In genomic region chr3:15305366-15305844, GRCh38 we compare ENCODE assay signal across 9 cellular contexts. TPM values are rescaled to one million over a fixed set of nuclear protein-coding genes. Genes with fewer than 3 reads are reported as not detected.
A peak's percentile ranks its signal among the peaks of the same experiment; 100 is the strongest.
DNase-seq lines count a peak whose midpoint lies in the region; ATAC-seq and TF ChIP-seq lines count a peak whose summit lies in the region.
"Had no signal": no experiment of that assay in that cellular context is flagged by ENCODE, and none has a peak within 500 bp of the region (broad histone marks: within the 10 kb centered on the region; RNA-seq: fewer than 3 reads in every experiment).

No MANE protein-coding gene starts in this region.

- peaks cover 54% of the 10 kb centered on the region for H3K4me1 Mint-ChIP-seq in CD8-positive, alpha-beta T cell (ENCODE audit: low read depth)
- peaks cover 59% of the 10 kb centered on the region for H3K4me1 Mint-ChIP-seq in mesothelial cell of epicardium

- CTCF ChIA-PET in CD8-positive, alpha-beta T cell (lab: Charles Lee) = interaction anchor here (0.9 to 1.8 kb wide), 5 partner anchors 15 to 38 kb away, joined by 3 to 7 read pairs (median 6); partner anchors contain the start of gene SH3BP5

- no peaks in the 10 kb centered on the region for H3K9me3 ChIP-seq in CD8-positive, alpha-beta T cell (ENCODE audit: low read length)
- H3K9me3 ChIP-seq in HUES6 (ENCODE audit: control insufficient read depth, insufficient read depth, low read depth, low read length) (no peaks in the 10 kb centered on the region), colonic mucosa (no peaks in the 10 kb centered on the region)

- ATAC-seq in CD8-positive, alpha-beta T cell = peak; percentile 45
- no peak for ATAC-seq in activated naive CD4-positive, alpha-beta T cell treated with anti-CD3 and anti-CD28 coated beads, Interleukin-2, amount 50 U/mL, for 72 hours

- no peak for TF ChIP-seq CTCF in CD8-positive, alpha-beta T cell (IDR thresholded peaks at IDR 0.05)
- peak; percentile 63 for TF ChIP-seq CTCF in brain microvascular endothelial cell (IDR thresholded peaks at IDR 0.05; ENCODE audit: low read depth, low read length, missing control alignments)
- TF ChIP-seq CTCF in mesothelial cell of epicardium (IDR thresholded peaks at IDR 0.05; ENCODE audit: unreplicated experiment) = peak; percentile 83
- no peak for TF ChIP-seq CTCF in colonic mucosa (IDR thresholded peaks at IDR 0.05)

- no peaks in the 10 kb centered on the region for H3K27me3 ChIP-seq in CD8-positive, alpha-beta T cell (ENCODE audit: insufficient read depth, low read length)
- H3K27me3 ChIP-seq in HUES6 (ENCODE audit: control insufficient read depth, insufficient read depth, low read length) (no peaks in the 10 kb centered on the region), brain microvascular endothelial cell (replicated peaks) (no peaks in the 10 kb centered on the region), colonic mucosa (no peaks in the 10 kb centered on the region)

- no peaks in the 10 kb centered on the region for H3K9me3 Mint-ChIP-seq in CD8-positive, alpha-beta T cell
- H3K9me3 Mint-ChIP-seq in mesothelial cell of epicardium = no peaks in the 10 kb centered on the region
- peaks cover 0 to 5% of the 10 kb centered on the region in 2 donors for H3K9me3 Mint-ChIP-seq in activated naive CD4-positive, alpha-beta T cell treated with anti-CD3 and anti-CD28 coated beads, Interleukin-2, amount 50 U/mL, for 72 hours

- POLR2A ChIA-PET in CD8-positive, alpha-beta T cell (lab: Charles Lee) = no interaction called here

- H3K27ac Mint-ChIP-seq in CD8-positive, alpha-beta T cell = peak overlapping the region; percentile 33
- H3K27ac Mint-ChIP-seq in mesothelial cell of epicardium = peak overlapping the region; percentile 91
- H3K27ac Mint-ChIP-seq in activated naive CD4-positive, alpha-beta T cell treated with anti-CD3 and anti-CD28 coated beads, Interleukin-2, amount 50 U/mL, for 72 hours = peak overlapping the region in 1 of 2 donors; percentile 75

- in situ Hi-C loops in brain microvascular endothelial cell (cut with HindIII; ENCODE audit: low pct_ligation_motif_present, low sequenced_read_pairs) = no loop called here

- H3K9ac ChIP-seq in HUES6 (ENCODE audit: low read length) (peak overlapping the region; percentile 25), colonic mucosa (ENCODE audit: low read depth in 2 of 2, low read length in 2 of 2) (no peak overlapping the region)

- no peak overlapping the region for H3K4me3 Mint-ChIP-seq in CD8-positive, alpha-beta T cell
- no peak overlapping the region for H3K4me3 Mint-ChIP-seq in mesothelial cell of epicardium

- H3K36me3 Mint-ChIP-seq in CD8-positive, alpha-beta T cell = peaks cover 43% of the 10 kb centered on the region
- H3K36me3 Mint-ChIP-seq in mesothelial cell of epicardium = peaks cover 34% of the 10 kb centered on the region
- peaks cover 19 to 43% of the 10 kb centered on the region in 2 donors for H3K36me3 Mint-ChIP-seq in activated naive CD4-positive, alpha-beta T cell treated with anti-CD3 and anti-CD28 coated beads, Interleukin-2, amount 50 U/mL, for 72 hours

- no peak overlapping the region for H3K27ac ChIP-seq in CD8-positive, alpha-beta T cell (ENCODE audit: low read depth, low read length)
- H3K27ac ChIP-seq in HUES6 (ENCODE audit: low read depth, low read length) (peak overlapping the region; percentile 67; the same call in 1 of the 2 replicates), brain microvascular endothelial cell (no peak overlapping the region), colonic mucosa (no peak overlapping the region)

- intact Hi-C loops in CD8-positive, alpha-beta T cell (cut with DNase I, micrococcal nuclease) = no loop called here
- intact Hi-C loops in colonic mucosa (cut with DNase I) = no loop called here

- DNase-seq in CD8-positive, alpha-beta T cell = no peak
- no peak for DNase-seq in brain microvascular endothelial cell
- peak in 1 of 2 experiments; percentile 50 for DNase-seq in mesothelial cell of epicardium (ENCODE audit: low spot score in 2 of 2, unreplicated experiment in 2 of 2)
- DNase-seq in NCI-H2029 (lab: John Stamatoyannopoulos, UW) = no peak
- DNase-seq in colonic mucosa = no peak
- DNase-seq in activated CD4-positive, alpha-beta T cell treated with anti-CD3 and anti-CD28 coated beads, Interleukin-2, amount 50 U/mL, for 1 hour = no peak
- DNase-seq in activated naive CD4-positive, alpha-beta T cell treated with anti-CD3 and anti-CD28 coated beads, Interleukin-2, amount 50 U/mL, for 72 hours (ENCODE audit: low spot score in 2 of 2) = no peak
- DNase-seq: caudate nucleus had no signal

- H3K36me3 ChIP-seq in CD8-positive, alpha-beta T cell (ENCODE audit: insufficient read depth, low read length) = peaks cover 2% of the 10 kb centered on the region
- H3K36me3 ChIP-seq in HUES6 (ENCODE audit: control insufficient read depth, insufficient read depth, low read length) = 0 out of 2 replicates have a peak, but pooled peaks cover 12% of the 10 kb centered on the region
- no peaks in the 10 kb centered on the region for H3K36me3 ChIP-seq in brain microvascular endothelial cell (replicated peaks)
- no peaks in the 10 kb centered on the region for H3K36me3 ChIP-seq in colonic mucosa

- H3K27me3 Mint-ChIP-seq in CD8-positive, alpha-beta T cell (ENCODE audit: low read depth) = no peaks in the 10 kb centered on the region
- no peaks in the 10 kb centered on the region for H3K27me3 Mint-ChIP-seq in mesothelial cell of epicardium (ENCODE audit: low read depth)

- H3K4me1 ChIP-seq in CD8-positive, alpha-beta T cell (ENCODE audit: insufficient read depth, low read length) = peaks cover 41% of the 10 kb centered on the region
- H3K4me1 ChIP-seq in HUES6 (ENCODE audit: control insufficient read depth, insufficient read depth, low read length) (peaks cover 32% of the 10 kb centered on the region), colonic mucosa (no peaks in the 10 kb centered on the region)

- no peak overlapping the region for H3K4me3 ChIP-seq in CD8-positive, alpha-beta T cell (ENCODE audit: low read depth, low read length)
- no peak overlapping the region for H3K4me3 ChIP-seq in HUES6 (ENCODE audit: low read depth, low read length)
- no peak overlapping the region for H3K4me3 ChIP-seq in brain microvascular endothelial cell (ENCODE audit: low read depth, low read length)
- H3K4me3 ChIP-seq in colonic mucosa = no peak overlapping the region

RNA-seq across cellular contexts. Expression of gene SH3BP5, which starts 27.0 kb away (rescaled TPM):
- total RNA-seq in CD8-positive, alpha-beta T cell = 1 to 10 TPM; 4.4 to 5.9 TPM
- 78.7 to 88.6 TPM (median 80.5 TPM) in 3 replicates for total RNA-seq in mesothelial cell of epicardium
- 1 to 10 TPM; 5.5 to 9.3 TPM for total RNA-seq in colonic mucosa
- 10 to 100 TPM in 1 of 2 donors, 1 to 10 TPM in 1; 2.6 to 18.9 TPM for total RNA-seq in activated naive CD4-positive, alpha-beta T cell treated with anti-CD3 and anti-CD28 coated beads, Interleukin-2, amount 50 U/mL, for 72 hours

Comparison
In these comparisons a context has a peak if more than half of its experiments do, and no peak if none do; other contexts are left out.
1. CTCF ChIP-seq: peak in brain microvascular endothelial cell (single experiment) and mesothelial cell of epicardium (single experiment); none in CD8-positive, alpha-beta T cell (single experiment) and colonic mucosa (single experiment).